ENCODE assay signal across 13 cellular contexts in genomic region chr1:202133016-202133415, GRCh38. TPM values are rescaled to one million over a fixed set of nuclear protein-coding genes. Genes with fewer than 3 reads are reported as not detected.
A peak's percentile ranks its signal among the peaks of the same experiment; 100 is the strongest.
DNase-seq lines count a peak whose midpoint lies in the region; ATAC-seq and TF ChIP-seq lines count a peak whose summit lies in the region.
"Had no signal": no experiment of that assay in that cellular context is flagged by ENCODE, and none has a peak within 500 bp of the region (broad histone marks: within the 10 kb centered on the region; RNA-seq: fewer than 3 reads in every experiment).

No MANE protein-coding gene starts in this region.

- H3K36me3 Mint-ChIP-seq in glutamatergic neuron (ENCODE audit: unreplicated experiment) = no peaks in the 10 kb centered on the region

- 37 to 57% (median 47%) methylated on average over 14 of the region's 14 CpGs for WGBS in ovary, 3 donors
- 83% methylated on average over 14 of the region's 14 CpGs for WGBS in urinary bladder

- H3K36me3 ChIP-seq in ovary = no peaks in the 10 kb centered on the region
- H3K36me3 ChIP-seq in urinary bladder (ENCODE audit: insufficient read depth) = peaks cover 3% of the 10 kb centered on the region

- H3K9me3 Mint-ChIP-seq in glutamatergic neuron (ENCODE audit: unreplicated experiment) = peaks cover 2% of the 10 kb centered on the region

- TF ChIP-seq POLR2A in ovary (IDR thresholded peaks at IDR 0.05) = no peak

- H3K27ac ChIP-seq in ovary (peak overlapping the region; percentile 79 to 93), urinary bladder (ENCODE audit: low read depth) (peak overlapping the region; percentile 89)

- TF ChIP-seq CTCF in glutamatergic neuron (IDR thresholded peaks at IDR 0.05; ENCODE audit: partially characterized antibody, unreplicated experiment) (no peak), ovary (IDR thresholded peaks at IDR 0.05) (peak in 1 of 3 donors; percentile 22)

- no peaks in the 10 kb centered on the region for H3K27me3 ChIP-seq in ovary

- TF ChIP-seq EP300 in ovary (IDR thresholded peaks at IDR 0.05) = no peak

- H3K9me3 ChIP-seq in ovary = no peaks in the 10 kb centered on the region
- H3K9me3 ChIP-seq: SK-N-SH had no signal

- no peak for ATAC-seq in HG02642 (IDR thresholded peaks at IDR 0.05; ENCODE audit: poor library complexity, unreplicated experiment)

- no peak overlapping the region for H3K27ac Mint-ChIP-seq in glutamatergic neuron (ENCODE audit: unreplicated experiment)

- H3K4me1 ChIP-seq in ovary (ENCODE audit: insufficient read depth) = peaks cover 27% of the 10 kb centered on the region
- H3K4me1 ChIP-seq in urinary bladder (ENCODE audit: insufficient read depth) = no peaks in the 10 kb centered on the region

- intact Hi-C loops in ovary (cut with DNase I) = loop anchor here in 2 of 4 donors (5.0 to 10.0 kb wide), 2 partner anchors 121 to 238 kb away; partner anchors contain the start of gene ELF3 (in 1 of the 2)

- H3K4me1 Mint-ChIP-seq in glutamatergic neuron (ENCODE audit: low read depth, unreplicated experiment) = peaks cover 6% of the 10 kb centered on the region

- H3K27me3 Mint-ChIP-seq in glutamatergic neuron (ENCODE audit: unreplicated experiment) = no peaks in the 10 kb centered on the region

- peak; percentile 42 for DNase-seq in NCI-H2107 treated with DMSO at 0.1 percent for 48 hours (lab: John Stamatoyannopoulos, UW; ENCODE audit: unreplicated experiment)
- DNase-seq in NCI-H2107 (lab: John Stamatoyannopoulos, UW) = no peak
- DNase-seq in glutamatergic neuron = no peak
- peak in 4 of 5 donors; percentile 40 to 63 (median 56) for DNase-seq in ovary
- DNase-seq in AML-193 (lab: John Stamatoyannopoulos, UW) = no peak
- no peak for DNase-seq in cortex of kidney (lab: John Stamatoyannopoulos, UW)
- DNase-seq: activated CD4-positive, alpha-beta T cell treated with anti-CD3 and anti-CD28 coated beads, Interleukin-2, amount 50 U/mL, for 4 hours; DND-41; KBM-7; NCI-H345; SK-N-SH had no signal

- H3K4me3 ChIP-seq in ovary (no peak overlapping the region), urinary bladder (ENCODE audit: low read depth, low read length) (no peak overlapping the region)

- H3K4me3 Mint-ChIP-seq in glutamatergic neuron (ENCODE audit: unreplicated experiment) = peak overlapping the region; percentile 28

RNA-seq across cellular contexts. Expression of gene GPR37L1, which starts 10.3 kb away (rescaled TPM):
- total RNA-seq in glutamatergic neuron (ENCODE audit: unreplicated experiment) (not detected), ovary (under 1 TPM in 5 of 7 donors, not detected in 2; 0.10 to 0.34 (median 0.13) TPM), urinary bladder (0.05 TPM)
- polyA plus RNA-seq in ovary (under 1 TPM; 0.01 to 0.03 TPM), urinary bladder (0.10 TPM)
- polyA plus RNA-seq: SK-N-SH had no signal

RNA-seq across cellular contexts. Expression of gene ARL8A, which starts 11.5 kb away (rescaled TPM):
- total RNA-seq in glutamatergic neuron (ENCODE audit: unreplicated experiment) (160 TPM), ovary (10 to 100 TPM; 20.0 to 95.9 (median 67.6) TPM), urinary bladder (19.2 TPM)
- polyA plus RNA-seq in ovary (10 to 100 TPM; 26.6 to 65.8 TPM), urinary bladder (39.8 TPM)

RNA-seq across cellular contexts. Expression of gene PTPN7, which starts 27.4 kb away (rescaled TPM):
- total RNA-seq in glutamatergic neuron (ENCODE audit: unreplicated experiment) (not detected), ovary (1 to 10 TPM in 5 of 7 donors, under 1 TPM in 2; 0.58 to 4.8 (median 1.7) TPM), urinary bladder (1.2 TPM)
- polyA plus RNA-seq in ovary (10 to 100 TPM in 1 of 2 donors, under 1 TPM in 1; 0.98 to 15.4 TPM), urinary bladder (1.2 TPM)
- polyA plus RNA-seq: SK-N-SH had no signal

Comparison
In these comparisons a context has a peak if more than half of its experiments do, and no peak if none do; other contexts are left out.
1. DNase-seq: peak in NCI-H2107 treated with DMSO at 0.1 percent for 48 hours (single experiment) and ovary (4 of 5); none in NCI-H2107 (single experiment), glutamatergic neuron (single experiment), AML-193 (0 of 2) and cortex of kidney (single experiment).